In genomic region chr14:36661506-36662257, GRCh38 we compare ENCODE assay signal across 8 cellular contexts. TPM values are rescaled to one million over a fixed set of nuclear protein-coding genes. Genes with fewer than 3 reads are reported as not detected.
DNase-seq lines count a peak whose midpoint lies in the region; ATAC-seq and TF ChIP-seq lines count a peak whose summit lies in the region.

TSS of gene PAX9 (plus strand) at chr14:36661860. CDS start at chr14:36662090, 230 bp downstream.

- H3K4me1 Mint-ChIP-seq in effector memory CD8-positive, alpha-beta T cell (ENCODE audit: low read depth in 2 of 2) = peaks cover 7 to 19% of the 10 kb centered on the region in 2 donors

- no peaks in the 10 kb centered on the region for H3K9me3 Mint-ChIP-seq in effector memory CD8-positive, alpha-beta T cell

- no peak for TF ChIP-seq EP300 in upper lobe of left lung (IDR thresholded peaks at IDR 0.05)

- 2 to 5% methylated on average over 21 to 41 of the region's 44 CpGs for WGBS in upper lobe of left lung, 2 donors

- peaks cover 84 to 96% of the 10 kb centered on the region in 2 donors for H3K27me3 Mint-ChIP-seq in effector memory CD8-positive, alpha-beta T cell

- H3K27me3 ChIP-seq in upper lobe of left lung = peaks cover 0 to 90% (median 64%) of the 10 kb centered on the region in 4 donors

- no peaks in the 10 kb centered on the region for H3K36me3 Mint-ChIP-seq in effector memory CD8-positive, alpha-beta T cell (ENCODE audit: insufficient read depth)

- H3K27ac Mint-ChIP-seq in effector memory CD8-positive, alpha-beta T cell = no peak within 1 kb of the TSS

- peak; percentile 64 for ATAC-seq in effector memory CD8-positive, alpha-beta T cell (replicated peaks)
- peak; percentile 86 to 88 for ATAC-seq in upper lobe of left lung (ENCODE audit: low FRiP score in 2 of 2)
- no peak for ATAC-seq in GM21825 (IDR thresholded peaks at IDR 0.05; ENCODE audit: unreplicated experiment)

- H3K36me3 ChIP-seq in upper lobe of left lung = no peaks in the 10 kb centered on the region

- no peak for TF ChIP-seq CTCF in upper lobe of left lung (IDR thresholded peaks at IDR 0.05)

- no peaks in the 10 kb centered on the region for H3K9me3 ChIP-seq in upper lobe of left lung

- no peak for TF ChIP-seq POLR2A in upper lobe of left lung (IDR thresholded peaks at IDR 0.05)

- peak within 1 kb of the TSS in 3 of 4 donors; percentile 25 to 43 (median 37) for H3K4me3 ChIP-seq in upper lobe of left lung

- DNase-seq in ELR (ENCODE audit: low read depth) (peak; percentile 40), GOT3 (lab: John Stamatoyannopoulos, UW) (peak; percentile 46), NCI-H1092 (lab: John Stamatoyannopoulos, UW) (peak; percentile 91), SKM-1 (lab: John Stamatoyannopoulos, UW; ENCODE audit: unreplicated experiment) (peak; percentile 55), midbrain (lab: John Stamatoyannopoulos, UW) (peak; percentile 7), upper lobe of left lung (peak; percentile 79 to 90)
- no peak for DNase-seq in effector memory CD8-positive, alpha-beta T cell

- H3K27ac ChIP-seq in upper lobe of left lung = no peak within 1 kb of the TSS

- H3K4me1 ChIP-seq in upper lobe of left lung = peaks cover 41 to 68% (median 63%) of the 10 kb centered on the region in 4 donors

- H3K4me3 Mint-ChIP-seq in effector memory CD8-positive, alpha-beta T cell = peak within 1 kb of the TSS; percentile 22 to 53

RNA-seq across cellular contexts. Expression of gene PAX9, which starts in this region (rescaled TPM):
- total RNA-seq in upper lobe of left lung = 10 to 100 TPM in 2 of 6 donors, 1 to 10 TPM in 3, under 1 TPM in 1; 0.83 to 12.7 (median 4.7) TPM

Comparison
In these comparisons a context has a peak if more than half of its experiments do, and no peak if none do; other contexts are left out.
1. DNase-seq: peak in ELR (single experiment), GOT3 (single experiment), NCI-H1092 (single experiment), SKM-1 (single experiment), midbrain (single experiment) and upper lobe of left lung (2 of 2); none in effector memory CD8-positive, alpha-beta T cell (0 of 3).